ENCODE assay signal across 14 cellular contexts in the genomic region with DNA sequence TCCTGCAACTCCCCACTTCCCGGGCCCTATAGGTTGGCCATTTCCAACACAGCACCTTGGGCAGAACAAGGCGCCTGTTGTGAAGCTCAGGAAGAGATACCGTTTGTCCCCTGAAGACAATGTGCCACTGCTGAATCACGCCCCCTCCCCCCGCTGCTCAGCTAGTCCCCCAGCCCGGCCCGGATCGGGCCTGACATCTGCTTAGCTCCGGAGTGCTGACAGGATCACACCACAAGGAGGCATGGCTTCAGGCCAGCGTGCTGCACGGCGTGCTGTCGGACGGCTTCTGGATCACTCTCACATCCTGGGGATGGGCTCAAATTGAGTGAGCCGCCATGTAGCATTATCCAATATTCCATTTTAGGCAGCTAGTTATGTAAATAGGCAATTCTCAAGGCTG.
DNase-seq lines count a peak whose midpoint lies in the region; ATAC-seq and TF ChIP-seq lines count a peak whose summit lies in the region.
"Had no signal": no experiment of that assay in that cellular context is flagged by ENCODE, and none has a peak within 500 bp of the region (broad histone marks: within the 10 kb centered on the region; RNA-seq: fewer than 3 reads in every experiment).

No MANE protein-coding gene starts in this region.

- peak overlapping the region; percentile 14 for H3K27ac Mint-ChIP-seq in glutamatergic neuron (ENCODE audit: unreplicated experiment)
- H3K27ac Mint-ChIP-seq: activated T-cell treated with anti-CD3 and anti-CD28 coated beads, Interleukin-2, amount 50 U/mL, for 72 hours had no signal

- no peak overlapping the region for H3K4me3 Mint-ChIP-seq in glutamatergic neuron (ENCODE audit: unreplicated experiment)
- H3K4me3 Mint-ChIP-seq: activated T-cell treated with anti-CD3 and anti-CD28 coated beads, Interleukin-2, amount 50 U/mL, for 72 hours had no signal

- in situ Hi-C loops in G401 (cut with HindIII; ENCODE audit: low sequenced_read_pairs), result no loop called here

- ATAC-seq in HG03342 (IDR thresholded peaks at IDR 0.05; ENCODE audit: unreplicated experiment), result no peak
- ATAC-seq: activated T-cell treated with anti-CD3 and anti-CD28 coated beads, Interleukin-2, amount 50 U/mL, for 72 hours; Panc1 had no signal

- DNase-seq in G401 (ENCODE audit: low spot score) (peak; percentile 68), NCI-H526 treated with DMSO at 0.1 percent for 48 hours (lab: John Stamatoyannopoulos, UW) (peak; percentile 60), glutamatergic neuron (peak; percentile 82), posterior cingulate gyrus (peak in 9 of 10 donors; percentile 44 to 93 (median 53)), dermis blood vessel endothelial cell (no peak), NCI-H748 (lab: John Stamatoyannopoulos, UW; ENCODE audit: unreplicated experiment) (no peak)
- DNase-seq in stimulated activated CD4-positive, alpha-beta T cell treated with anti-CD3 and anti-CD28 coated beads, Interleukin-2, amount 100 ng/mL, for 24 hours, result no peak
- DNase-seq: activated CD4-positive, alpha-beta T cell treated with anti-CD3 and anti-CD28 coated beads for 4 hours; activated T-cell treated with anti-CD3 and anti-CD28 coated beads, Interleukin-2, amount 50 U/mL, for 72 hours; colonic mucosa; GM23248; stimulated activated naive CD4-positive, alpha-beta T cell treated with Interleukin-2 at 50 U/mL for 16 hours had no signal

- H3K36me3 Mint-ChIP-seq in glutamatergic neuron (ENCODE audit: unreplicated experiment), result no peaks in the 10 kb centered on the region

- H3K27me3 Mint-ChIP-seq in glutamatergic neuron (ENCODE audit: unreplicated experiment), result peaks cover 6% of the 10 kb centered on the region

- peaks cover 49% of the 10 kb centered on the region for H3K4me1 Mint-ChIP-seq in glutamatergic neuron (ENCODE audit: low read depth, unreplicated experiment)

- intact Hi-C loops in posterior cingulate gyrus (cut with DNase I), result no loop called here

- H3K9me3 Mint-ChIP-seq in glutamatergic neuron (ENCODE audit: unreplicated experiment), result no peaks in the 10 kb centered on the region
- H3K9me3 Mint-ChIP-seq: activated T-cell treated with anti-CD3 and anti-CD28 coated beads, Interleukin-2, amount 50 U/mL, for 72 hours had no signal

- peak; percentile 50 for TF ChIP-seq CTCF in glutamatergic neuron (IDR thresholded peaks at IDR 0.05; ENCODE audit: partially characterized antibody, unreplicated experiment)

Comparison
In these comparisons a context has a peak if more than half of its experiments do, and no peak if none do; other contexts are left out.
1. DNase-seq: peak in G401 (single experiment), NCI-H526 treated with DMSO at 0.1 percent for 48 hours (single experiment), glutamatergic neuron (single experiment) and posterior cingulate gyrus (9 of 10); none in dermis blood vessel endothelial cell (single experiment), stimulated activated CD4-positive, alpha-beta T cell treated with anti-CD3 and anti-CD28 coated beads, Interleukin-2, amount 100 ng/mL, for 24 hours (0 of 2) and NCI-H748 (single experiment).